1 cellular context compared by ENCODE assay signal in genomic region chr10:63707254-63707910, GRCh38.
TF ChIP-seq lines count a peak whose summit lies in the region.

No MANE protein-coding gene starts in this region.

TF ChIP-seq in H1, 55 proteins besides CTCF, POLR2A, EP300 and RAD21 (continued from another document):
- no peak for TF ChIP-seq CHD7 (IDR thresholded peaks at IDR 0.05; ENCODE audit: insufficient replicate concordance, low read length)
- TF ChIP-seq EGR1 (IDR thresholded peaks at IDR 0.05; ENCODE audit: borderline replicate concordance, low read depth, low read length) = no peak
- no peak for TF ChIP-seq SIRT6 (IDR thresholded peaks at IDR 0.05; ENCODE audit: low read length)
- TF ChIP-seq GABPA (IDR thresholded peaks at IDR 0.05; ENCODE audit: borderline replicate concordance, insufficient read depth, low read length) = no peak
- TF ChIP-seq HDAC6 (IDR thresholded peaks at IDR 0.05; ENCODE audit: low read depth, low read length) = no peak
- no peak for TF ChIP-seq SIN3A (conservative IDR thresholded peaks at IDR 0.05 in 1 of 2, IDR thresholded peaks at IDR 0.05 in 1 of 2; ENCODE audit: low read depth in 1 of 2, low read length in 2 of 2)
- TF ChIP-seq NRF1 (IDR thresholded peaks at IDR 0.05; ENCODE audit: low read depth, low read length) = no peak
